Comparison of ENCODE assay signal across 15 cellular contexts in the genomic region with DNA sequence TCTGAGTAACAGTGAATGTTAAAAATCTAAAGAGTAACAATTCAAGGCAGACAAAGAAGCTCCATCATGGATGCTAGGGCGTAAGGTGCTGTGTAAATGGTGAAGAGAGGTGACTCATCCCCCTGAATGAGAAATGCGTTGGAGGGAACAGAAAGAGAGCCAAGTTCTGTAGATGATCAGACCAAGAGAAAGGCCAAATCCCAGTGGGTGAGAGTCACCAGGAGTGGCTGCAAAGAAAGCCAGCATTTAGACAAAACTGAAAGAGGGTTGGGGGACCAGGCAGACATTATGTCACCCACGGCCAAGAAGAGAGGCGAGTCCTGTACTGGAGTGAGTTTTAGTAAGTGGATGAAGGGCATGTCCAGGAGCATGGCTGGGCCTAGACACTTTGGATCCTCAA.
DNase-seq lines count a peak whose midpoint lies in the region; ATAC-seq and TF ChIP-seq lines count a peak whose summit lies in the region.
"Had no signal": no experiment of that assay in that cellular context is flagged by ENCODE, and none has a peak within 500 bp of the region (broad histone marks: within the 10 kb centered on the region; RNA-seq: fewer than 3 reads in every experiment).

No MANE protein-coding gene starts in this region.

- DNase-seq in AG09309 (ENCODE audit: low read depth), result peak; percentile 39
- DNase-seq in HFF-Myc (ENCODE audit: extremely low read depth, low read depth), result peak; percentile 35
- peak; percentile 48 for DNase-seq in amniotic epithelial cell (ENCODE audit: low read depth)
- peak; percentile 50 for DNase-seq in iris pigment epithelial cell (ENCODE audit: low read depth)
- DNase-seq in UCSD-AML1 (lab: John Stamatoyannopoulos, UW; ENCODE audit: unreplicated experiment), result no peak
- no peak for DNase-seq in lower lobe of right lung
- DNase-seq in NCI-H446 (lab: John Stamatoyannopoulos, UW), result no peak
- DNase-seq: activated B cell treated with CpG ODN at 0.5 μM for 24 hours; activated CD8-positive, alpha-beta memory T cell treated with anti-CD3 and anti-CD28 coated beads, Interleukin-2, amount 50 U/mL, for 48 hours; activated naive CD8-positive, alpha-beta T cell treated with anti-CD3 and anti-CD28 coated beads, Interleukin-2, amount 10 ng/mL, durations not matched to agents 7 days and 5 days; CD4-positive, CD25-positive, alpha-beta regulatory T cell; naive thymus-derived CD8-positive, alpha-beta T cell; NCI-H2029; NCI-H82 had no signal

- no peak for ATAC-seq in lower lobe of right lung
- ATAC-seq in HG02840 (IDR thresholded peaks at IDR 0.05; ENCODE audit: low FRiP score, unreplicated experiment), result no peak
- ATAC-seq: naive thymus-derived CD8-positive, alpha-beta T cell had no signal

- no peaks in the 10 kb centered on the region for H3K36me3 ChIP-seq in lower lobe of right lung

- H3K9me3 ChIP-seq in lower lobe of right lung, result no peaks in the 10 kb centered on the region

- intact Hi-C loops in lower lobe of right lung (cut with DNase I), result no loop called here

- H3K27ac ChIP-seq in lower lobe of right lung, result no peak overlapping the region

- no peaks in the 10 kb centered on the region for H3K27me3 ChIP-seq in lower lobe of right lung (ENCODE audit: low read depth)

- H3K4me3 ChIP-seq in AG09309 (ENCODE audit: control insufficient read depth, low read depth, low read length) (no peak overlapping the region), HFF-Myc (replicated peaks; ENCODE audit: low read depth, low read length) (no peak overlapping the region), lower lobe of right lung (no peak overlapping the region)

- H3K4me1 ChIP-seq in lower lobe of right lung, result no peaks in the 10 kb centered on the region

- no peak for TF ChIP-seq CTCF in AG09309 (IDR thresholded peaks at IDR 0.05; ENCODE audit: control insufficient read depth, insufficient read depth, low read depth, low read length, missing control alignments)
- no peak for TF ChIP-seq CTCF in HFF-Myc (IDR thresholded peaks at IDR 0.05; ENCODE audit: low read depth, low read length, missing control alignments)
- TF ChIP-seq CTCF in lower lobe of right lung (IDR thresholded peaks at IDR 0.05), result no peak

Comparison
In these comparisons a context has a peak if more than half of its experiments do, and no peak if none do; other contexts are left out.
1. DNase-seq: peak in AG09309 (single experiment), HFF-Myc (single experiment), amniotic epithelial cell (single experiment) and iris pigment epithelial cell (single experiment); none in UCSD-AML1 (single experiment), lower lobe of right lung (single experiment) and NCI-H446 (0 of 2).